ENCODE assay signal across 8 cellular contexts in genomic region chr2:216665240-216665639, GRCh38. TPM values are rescaled to one million over a fixed set of nuclear protein-coding genes. Genes with fewer than 3 reads are reported as not detected.
DNase-seq lines count a peak whose midpoint lies in the region; ATAC-seq, FAIRE-seq and TF ChIP-seq lines count a peak whose summit lies in the region.
"Had no signal": no experiment of that assay in that cellular context is flagged by ENCODE, and none has a peak within 500 bp of the region (broad histone marks: within the 10 kb centered on the region; RNA-seq: fewer than 3 reads in every experiment).

No MANE protein-coding gene starts in this region.

- H3K36me3 Mint-ChIP-seq in type B pancreatic cell = peaks cover 8% of the 10 kb centered on the region

- peak overlapping the region; percentile 65 to 75 for H3K27ac ChIP-seq in breast epithelium
- H3K27ac ChIP-seq in kidney (ENCODE audit: low read depth in 2 of 2, low read length in 2 of 2) = no peak overlapping the region
- H3K27ac ChIP-seq in substantia nigra (ENCODE audit: low read depth, low read length, poor library complexity, severe bottlenecking) = no peak overlapping the region
- H3K27ac ChIP-seq in brain microvascular endothelial cell = no peak overlapping the region

- peak; percentile 84 for DNase-seq in NCI-H2107 treated with DMSO at 0.1 percent for 48 hours (lab: John Stamatoyannopoulos, UW; ENCODE audit: unreplicated experiment)
- DNase-seq in breast epithelium (ENCODE audit: low spot score in 2 of 2) = peak; percentile 77 to 95
- peak; percentile 32 for DNase-seq in kidney
- DNase-seq in type B pancreatic cell (ENCODE audit: extremely low spot score, unreplicated experiment) = no peak
- DNase-seq in substantia nigra (lab: John Stamatoyannopoulos, UW) = no peak
- no peak for DNase-seq in brain microvascular endothelial cell
- DNase-seq: GF-D8 had no signal

- in situ Hi-C loops in brain microvascular endothelial cell (cut with HindIII; ENCODE audit: low pct_ligation_motif_present, low sequenced_read_pairs) = no loop called here

- intact Hi-C loops in breast epithelium (cut with DNase I; ENCODE audit: low total_unique reads) = loop anchor here (10.0 kb wide), 1 partner anchor 560 kb away; the partner anchor contains the start of gene XRCC5
- intact Hi-C loops in kidney (cut with DNase I) = loop anchor here (5.0 kb wide), 1 partner anchor 148 kb away; no protein-coding TSS in a partner anchor

- TF ChIP-seq CTCF in breast epithelium (IDR thresholded peaks at IDR 0.05) = no peak
- TF ChIP-seq CTCF in kidney (IDR thresholded peaks at IDR 0.05; ENCODE audit: borderline replicate concordance, extremely low read depth, insufficient read depth) = no peak
- no peak for TF ChIP-seq CTCF in type B pancreatic cell (conservative IDR thresholded peaks at IDR 0.05)
- TF ChIP-seq CTCF in brain microvascular endothelial cell (IDR thresholded peaks at IDR 0.05; ENCODE audit: low read depth, low read length, missing control alignments) = no peak

- H3K9me3 Mint-ChIP-seq in type B pancreatic cell = no peaks in the 10 kb centered on the region

- H3K4me1 Mint-ChIP-seq in type B pancreatic cell (ENCODE audit: unreplicated experiment) = peaks cover 14% of the 10 kb centered on the region

- H3K27ac Mint-ChIP-seq in type B pancreatic cell = peak overlapping the region; percentile 18

- H3K36me3 ChIP-seq in breast epithelium (no peaks in the 10 kb centered on the region), kidney (ENCODE audit: control insufficient read depth in 1 of 2, insufficient read depth in 2 of 2, low read length in 2 of 2) (no peaks in the 10 kb centered on the region), brain microvascular endothelial cell (replicated peaks) (peaks cover 11% of the 10 kb centered on the region)

- H3K27me3 ChIP-seq in breast epithelium (no peaks in the 10 kb centered on the region), brain microvascular endothelial cell (replicated peaks) (no peaks in the 10 kb centered on the region)

- H3K4me3 ChIP-seq in breast epithelium (no peak overlapping the region), kidney (ENCODE audit: low read length in 2 of 2) (no peak overlapping the region), brain microvascular endothelial cell (ENCODE audit: low read depth, low read length) (no peak overlapping the region)

- no peak for FAIRE-seq in kidney (lab: Jason Lieb, UNC)

- peaks cover 7% of the 10 kb centered on the region for H3K27me3 Mint-ChIP-seq in type B pancreatic cell

- no peak overlapping the region for H3K4me3 Mint-ChIP-seq in type B pancreatic cell

- H3K9ac ChIP-seq in kidney (ENCODE audit: low read length in 2 of 2) = no peak overlapping the region

- no peak for ATAC-seq in GM19035 (IDR thresholded peaks at IDR 0.05; ENCODE audit: unreplicated experiment)

- no peaks in the 10 kb centered on the region for H3K9me3 ChIP-seq in breast epithelium
- H3K9me3 ChIP-seq in kidney (ENCODE audit: control insufficient read depth in 1 of 2, low read length in 2 of 2) = no peaks in the 10 kb centered on the region

- H3K4me1 ChIP-seq in breast epithelium (peaks cover 0 to 9% of the 10 kb centered on the region in 2 donors), kidney (ENCODE audit: control insufficient read depth in 1 of 2, insufficient read depth in 1 of 2, low read depth in 1 of 2, low read length in 2 of 2) (no peaks in the 10 kb centered on the region)

- TF ChIP-seq POLR2A in breast epithelium (IDR thresholded peaks at IDR 0.05) = no peak

RNA-seq across cellular contexts. Expression of gene IGFBP5, which starts 30.1 kb away (rescaled TPM):
- total RNA-seq in breast epithelium (1,000 to 10,000 TPM in 1 of 3 donors, 100 to 1,000 TPM in 2; 161 to 1,107 (median 177) TPM), kidney (572 TPM), type B pancreatic cell (ENCODE audit: low replicate concordance) (51.0 and 245 TPM in 2 replicates)
- polyA plus RNA-seq in kidney (ENCODE audit: insufficient read depth, low read depth, low replicate concordance) = 362 TPM

RNA-seq across cellular contexts. Expression of gene IGFBP2, which starts 32.0 kb away (rescaled TPM):
- total RNA-seq in breast epithelium = 100 to 1,000 TPM in 2 of 3 donors, 10 to 100 TPM in 1; 16.0 to 131 (median 115) TPM
- total RNA-seq in kidney = 53.7 TPM
- 369 TPM for polyA plus RNA-seq in kidney (ENCODE audit: insufficient read depth, low read depth, low replicate concordance)
- 121 and 252 TPM in 2 replicates for total RNA-seq in type B pancreatic cell (ENCODE audit: low replicate concordance)

Comparison
In these comparisons a context has a peak if more than half of its experiments do, and no peak if none do; other contexts are left out.
1. DNase-seq: peak in NCI-H2107 treated with DMSO at 0.1 percent for 48 hours (single experiment), breast epithelium (2 of 2) and kidney (single experiment); none in type B pancreatic cell (single experiment), substantia nigra (0 of 49) and brain microvascular endothelial cell (single experiment).
2. H3K27ac ChIP-seq: peak in breast epithelium (2 of 2); none in kidney (0 of 2), substantia nigra (single experiment) and brain microvascular endothelial cell (single experiment).